In genomic region chr2:127630409-127631183, GRCh38 we compare ENCODE assay signal across 1 cellular context.
TF ChIP-seq lines count a peak whose summit lies in the region.

No MANE protein-coding gene starts in this region.

TF ChIP-seq in WTC11, 78 proteins besides CTCF, POLR2A, EP300 and RAD21 (continued from another document):
- TF ChIP-seq AFF4 (CRISPR knock-in tag; IDR thresholded peaks at IDR 0.05; ENCODE audit: borderline replicate concordance) (no peak), AR (CRISPR knock-in tag; IDR thresholded peaks at IDR 0.05) (no peak), STAT6 (CRISPR knock-in tag; conservative IDR thresholded peaks at IDR 0.05; ENCODE audit: low read depth) (no peak), MAX (CRISPR knock-in tag; IDR thresholded peaks at IDR 0.05) (no peak), PREB (CRISPR knock-in tag; IDR thresholded peaks at IDR 0.05; ENCODE audit: borderline replicate concordance) (no peak), NR2C2 (CRISPR knock-in tag; IDR thresholded peaks at IDR 0.05) (no peak), JAZF1 (CRISPR knock-in tag; IDR thresholded peaks at IDR 0.05) (no peak), SOX15 (CRISPR knock-in tag; IDR thresholded peaks at IDR 0.05) (no peak)
